15 cellular contexts compared by ENCODE assay signal in genomic region chr2:110874565-110875383, GRCh38.
DNase-seq lines count a peak whose midpoint lies in the region; ATAC-seq, FAIRE-seq and TF ChIP-seq lines count a peak whose summit lies in the region.
"Had no signal": no experiment of that assay in that cellular context is flagged by ENCODE, and none has a peak within 500 bp of the region (broad histone marks: within the 10 kb centered on the region; RNA-seq: fewer than 3 reads in every experiment).

No MANE protein-coding gene starts in this region.

- no peak overlapping the region for H3K4me3 ChIP-seq in upper lobe of right lung
- H3K4me3 ChIP-seq: heart right ventricle had no signal

- no peak for FAIRE-seq in HTR-8/SVneo (lab: Jason Lieb, UNC)
- FAIRE-seq: GM19239 had no signal

- H3K36me3 ChIP-seq in upper lobe of right lung: no peaks in the 10 kb centered on the region
- H3K36me3 ChIP-seq: heart right ventricle had no signal

- intact Hi-C loops in activated CD4-positive, alpha-beta T cell treated with anti-CD3 and anti-CD28 coated beads, Interleukin-2, amount 10 ng/mL, durations not matched to agents 24 days and 14 days (cut with micrococcal nuclease): no loop called here
- intact Hi-C loops in upper lobe of right lung (cut with DNase I): no loop called here

- DNase-seq in activated CD4-positive, alpha-beta T cell treated with anti-CD3 and anti-CD28 coated beads, Interleukin-2, amount 10 ng/mL, durations not matched to agents 24 days and 14 days: peak; percentile 43
- DNase-seq in activated CD4-positive, alpha-beta T cell treated with anti-CD3 and anti-CD28 coated beads for 4 hours: no peak
- DNase-seq in SIG-M5 (lab: John Stamatoyannopoulos, UW) (peak; percentile 43), upper lobe of right lung (no peak), foreskin keratinocyte (no peak), HTR-8/SVneo (ENCODE audit: insufficient read length, low spot score) (no peak)
- DNase-seq in effector memory CD8-positive, alpha-beta T cell: no peak
- DNase-seq: activated CD4-positive, alpha-beta memory T cell treated with anti-CD3 and anti-CD28 coated beads for 36 hours; activated naive CD8-positive, alpha-beta T cell treated with anti-CD3 and anti-CD28 coated beads, Interleukin-2, amount 50 U/mL, for 24 hours; heart right ventricle; mesendoderm; NCI-H510A had no signal

- no peak overlapping the region for H3K4me3 Mint-ChIP-seq in activated CD4-positive, alpha-beta T cell treated with anti-CD3 and anti-CD28 coated beads, Interleukin-2, amount 10 ng/mL, durations not matched to agents 24 days and 14 days
- H3K4me3 Mint-ChIP-seq in effector memory CD8-positive, alpha-beta T cell: no peak overlapping the region
- H3K4me3 Mint-ChIP-seq: activated CD4-positive, alpha-beta memory T cell treated with anti-CD3 and anti-CD28 coated beads for 36 hours; activated naive CD8-positive, alpha-beta T cell treated with anti-CD3 and anti-CD28 coated beads, Interleukin-2, amount 50 U/mL, for 24 hours had no signal

- H3K27me3 Mint-ChIP-seq in activated CD4-positive, alpha-beta T cell treated with anti-CD3 and anti-CD28 coated beads, Interleukin-2, amount 10 ng/mL, durations not matched to agents 24 days and 14 days: peaks cover 24% of the 10 kb centered on the region
- peaks cover 0 to 17% of the 10 kb centered on the region in 2 donors for H3K27me3 Mint-ChIP-seq in effector memory CD8-positive, alpha-beta T cell

- H3K4me1 Mint-ChIP-seq in activated CD4-positive, alpha-beta T cell treated with anti-CD3 and anti-CD28 coated beads, Interleukin-2, amount 10 ng/mL, durations not matched to agents 24 days and 14 days: peaks cover 38% of the 10 kb centered on the region
- H3K4me1 Mint-ChIP-seq in effector memory CD8-positive, alpha-beta T cell (ENCODE audit: low read depth in 2 of 2): no peaks in the 10 kb centered on the region

- no peak overlapping the region for H3K27ac Mint-ChIP-seq in activated CD4-positive, alpha-beta T cell treated with anti-CD3 and anti-CD28 coated beads, Interleukin-2, amount 10 ng/mL, durations not matched to agents 24 days and 14 days
- H3K27ac Mint-ChIP-seq in effector memory CD8-positive, alpha-beta T cell: no peak overlapping the region
- H3K27ac Mint-ChIP-seq: activated CD4-positive, alpha-beta memory T cell treated with anti-CD3 and anti-CD28 coated beads for 36 hours; activated naive CD8-positive, alpha-beta T cell treated with anti-CD3 and anti-CD28 coated beads, Interleukin-2, amount 50 U/mL, for 24 hours had no signal

- no peaks in the 10 kb centered on the region for H3K27me3 ChIP-seq in upper lobe of right lung
- peaks cover 8% of the 10 kb centered on the region for H3K27me3 ChIP-seq in foreskin keratinocyte

- TF ChIP-seq CTCF in upper lobe of right lung (IDR thresholded peaks at IDR 0.05) (no peak), foreskin keratinocyte (conservative IDR thresholded peaks at IDR 0.05) (no peak)

- H3K27ac ChIP-seq in upper lobe of right lung (no peak overlapping the region), foreskin keratinocyte (no peak overlapping the region)
- H3K27ac ChIP-seq: heart right ventricle, KMS-11 had no signal

- no peaks in the 10 kb centered on the region for H3K9me3 ChIP-seq in upper lobe of right lung

- peak; percentile 61 for ATAC-seq in HG02885 (IDR thresholded peaks at IDR 0.05; ENCODE audit: poor library complexity, unreplicated experiment)
- peak; percentile 60 for ATAC-seq in upper lobe of right lung
- ATAC-seq in effector memory CD8-positive, alpha-beta T cell (replicated peaks): no peak
- no peak for ATAC-seq in foreskin keratinocyte
- ATAC-seq: activated naive CD8-positive, alpha-beta T cell treated with anti-CD3 and anti-CD28 coated beads, Interleukin-2, amount 50 U/mL, for 24 hours; heart right ventricle had no signal

- H3K36me3 Mint-ChIP-seq in activated CD4-positive, alpha-beta T cell treated with anti-CD3 and anti-CD28 coated beads, Interleukin-2, amount 10 ng/mL, durations not matched to agents 24 days and 14 days (ENCODE audit: low read depth): peaks cover 9% of the 10 kb centered on the region
- H3K36me3 Mint-ChIP-seq in effector memory CD8-positive, alpha-beta T cell (ENCODE audit: insufficient read depth): no peaks in the 10 kb centered on the region

- H3K9me3 Mint-ChIP-seq in activated CD4-positive, alpha-beta T cell treated with anti-CD3 and anti-CD28 coated beads, Interleukin-2, amount 10 ng/mL, durations not matched to agents 24 days and 14 days: peaks cover 13% of the 10 kb centered on the region
- peaks cover 3 to 7% of the 10 kb centered on the region in 2 donors for H3K9me3 Mint-ChIP-seq in effector memory CD8-positive, alpha-beta T cell

- H3K4me1 ChIP-seq in upper lobe of right lung (no peaks in the 10 kb centered on the region), foreskin keratinocyte (no peaks in the 10 kb centered on the region)

Comparison
In these comparisons a context has a peak if more than half of its experiments do, and no peak if none do; other contexts are left out.
1. DNase-seq: peak in activated CD4-positive, alpha-beta T cell treated with anti-CD3 and anti-CD28 coated beads, Interleukin-2, amount 10 ng/mL, durations not matched to agents 24 days and 14 days (single experiment) and SIG-M5 (single experiment); none in activated CD4-positive, alpha-beta T cell treated with anti-CD3 and anti-CD28 coated beads for 4 hours (0 of 2), upper lobe of right lung (single experiment), effector memory CD8-positive, alpha-beta T cell (0 of 3), foreskin keratinocyte (0 of 2) and HTR-8/SVneo (single experiment).
2. ATAC-seq: peak in HG02885 (single experiment) and upper lobe of right lung (single experiment); none in effector memory CD8-positive, alpha-beta T cell (single experiment) and foreskin keratinocyte (single experiment).